Comparison of ENCODE assay signal across 16 cellular contexts in the genomic region with DNA sequence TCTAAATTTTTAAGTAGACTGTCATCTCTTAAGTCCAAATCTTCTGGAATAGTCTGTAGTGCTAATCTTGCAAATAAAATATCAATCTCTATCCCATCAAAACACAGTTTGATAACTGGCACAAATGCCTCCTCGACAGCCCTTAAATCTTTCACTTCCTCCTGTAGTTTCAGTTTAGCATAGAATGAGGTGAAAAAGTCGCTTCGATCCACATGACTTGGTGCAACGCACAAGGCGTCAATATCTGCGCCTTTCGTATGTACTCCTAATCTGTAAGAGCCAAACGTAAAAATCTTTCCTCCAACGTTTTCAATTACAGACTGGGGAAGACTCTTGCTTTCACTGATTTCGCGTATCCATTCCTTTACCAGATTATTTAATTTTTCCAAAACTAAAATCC. TPM values are rescaled to one million over a fixed set of nuclear protein-coding genes. Genes with fewer than 3 reads are reported as not detected.
A peak's percentile ranks its signal among the peaks of the same experiment; 100 is the strongest.
DNase-seq lines count a peak whose midpoint lies in the region; ATAC-seq and TF ChIP-seq lines count a peak whose summit lies in the region.
"Had no signal": no experiment of that assay in that cellular context is flagged by ENCODE, and none has a peak within 500 bp of the region (broad histone marks: within the 10 kb centered on the region; RNA-seq: fewer than 3 reads in every experiment).

No MANE protein-coding gene starts in this region.

- H3K36me3 ChIP-seq in lower lobe of right lung: no peaks in the 10 kb centered on the region
- H3K36me3 ChIP-seq in testis (ENCODE audit: low read depth, missing control alignments): no peaks in the 10 kb centered on the region
- no peaks in the 10 kb centered on the region for H3K36me3 ChIP-seq in body of pancreas (replicated peaks in 1 of 2; ENCODE audit: insufficient read depth in 1 of 2, low read depth in 2 of 2)
- H3K36me3 ChIP-seq: right lobe of liver had no signal

- peak overlapping the region; percentile 7 for H3K4me3 Mint-ChIP-seq in activated naive CD4-positive, alpha-beta T cell treated with anti-CD3 and anti-CD28 coated beads for 36 hours
- H3K4me3 Mint-ChIP-seq in activated naive CD8-positive, alpha-beta T cell treated with anti-CD3 and anti-CD28 coated beads, Interleukin-2, amount 50 U/mL, for 24 hours: peak overlapping the region; percentile 24
- no peak overlapping the region for H3K4me3 Mint-ChIP-seq in endothelial cell (ENCODE audit: unreplicated experiment)

- no peaks in the 10 kb centered on the region for H3K36me3 Mint-ChIP-seq in activated naive CD4-positive, alpha-beta T cell treated with anti-CD3 and anti-CD28 coated beads for 36 hours (ENCODE audit: low read depth)
- H3K36me3 Mint-ChIP-seq in activated naive CD8-positive, alpha-beta T cell treated with anti-CD3 and anti-CD28 coated beads, Interleukin-2, amount 50 U/mL, for 24 hours (ENCODE audit: low read depth): peaks cover 4% of the 10 kb centered on the region
- H3K36me3 Mint-ChIP-seq in endothelial cell (ENCODE audit: low read depth, unreplicated experiment): no peaks in the 10 kb centered on the region

- H3K27ac Mint-ChIP-seq in activated naive CD4-positive, alpha-beta T cell treated with anti-CD3 and anti-CD28 coated beads for 36 hours: no peak overlapping the region
- no peak overlapping the region for H3K27ac Mint-ChIP-seq in activated naive CD8-positive, alpha-beta T cell treated with anti-CD3 and anti-CD28 coated beads, Interleukin-2, amount 50 U/mL, for 24 hours
- no peak overlapping the region for H3K27ac Mint-ChIP-seq in endothelial cell (ENCODE audit: unreplicated experiment)

- H3K4me3 ChIP-seq in lower lobe of right lung: peak overlapping the region; percentile 40
- peak overlapping the region; percentile 52 to 63 for H3K4me3 ChIP-seq in testis
- H3K4me3 ChIP-seq in body of pancreas: no peak overlapping the region

- WGBS in testis, 2 donors: 57 to 73% methylated on average over 11 of the region's 11 CpGs
- 85 to 87% methylated on average over 11 of the region's 11 CpGs for WGBS in body of pancreas, 2 donors

- CTCF ChIA-PET in activated naive CD4-positive, alpha-beta T cell treated with anti-CD3 and anti-CD28 coated beads for 36 hours (lab: Charles Lee): no interaction called here

- TF ChIP-seq CTCF in lower lobe of right lung (IDR thresholded peaks at IDR 0.05): no peak
- no peak for TF ChIP-seq CTCF in testis (IDR thresholded peaks at IDR 0.05)
- TF ChIP-seq CTCF in endothelial cell (IDR thresholded peaks at IDR 0.05; ENCODE audit: unreplicated experiment): no peak
- no peak for TF ChIP-seq CTCF in body of pancreas (IDR thresholded peaks at IDR 0.05)

- peaks cover 2% of the 10 kb centered on the region for H3K4me1 Mint-ChIP-seq in activated naive CD4-positive, alpha-beta T cell treated with anti-CD3 and anti-CD28 coated beads for 36 hours (ENCODE audit: low read depth)
- peaks cover 3% of the 10 kb centered on the region for H3K4me1 Mint-ChIP-seq in activated naive CD8-positive, alpha-beta T cell treated with anti-CD3 and anti-CD28 coated beads, Interleukin-2, amount 50 U/mL, for 24 hours
- no peaks in the 10 kb centered on the region for H3K4me1 Mint-ChIP-seq in endothelial cell (ENCODE audit: unreplicated experiment)

- H3K4me1 ChIP-seq in lower lobe of right lung: no peaks in the 10 kb centered on the region
- H3K4me1 ChIP-seq in testis: no peaks in the 10 kb centered on the region
- H3K4me1 ChIP-seq in body of pancreas: peaks cover 7% of the 10 kb centered on the region
- H3K4me1 ChIP-seq: right lobe of liver had no signal

- peaks cover 2% of the 10 kb centered on the region for H3K9me3 Mint-ChIP-seq in activated naive CD4-positive, alpha-beta T cell treated with anti-CD3 and anti-CD28 coated beads for 36 hours
- peaks cover 9% of the 10 kb centered on the region for H3K9me3 Mint-ChIP-seq in activated naive CD8-positive, alpha-beta T cell treated with anti-CD3 and anti-CD28 coated beads, Interleukin-2, amount 50 U/mL, for 24 hours
- peaks cover 5% of the 10 kb centered on the region for H3K9me3 Mint-ChIP-seq in endothelial cell (ENCODE audit: unreplicated experiment)

- H3K27ac ChIP-seq in lower lobe of right lung: no peak overlapping the region
- peak overlapping the region; percentile 74 to 75 for H3K27ac ChIP-seq in testis
- no peak overlapping the region for H3K27ac ChIP-seq in body of pancreas
- H3K27ac ChIP-seq: right lobe of liver had no signal

- H3K9me3 ChIP-seq in lower lobe of right lung (no peaks in the 10 kb centered on the region), testis (no peaks in the 10 kb centered on the region), body of pancreas (no peaks in the 10 kb centered on the region)
- H3K9me3 ChIP-seq: right lobe of liver had no signal

- H3K27me3 ChIP-seq in lower lobe of right lung (ENCODE audit: low read depth): no peaks in the 10 kb centered on the region
- H3K27me3 ChIP-seq in testis: no peaks in the 10 kb centered on the region
- peaks cover 0 to 8% of the 10 kb centered on the region in 2 donors for H3K27me3 ChIP-seq in body of pancreas
- H3K27me3 ChIP-seq: right lobe of liver had no signal

- ATAC-seq in activated naive CD8-positive, alpha-beta T cell treated with anti-CD3 and anti-CD28 coated beads, Interleukin-2, amount 50 U/mL, for 24 hours: no peak
- ATAC-seq in lower lobe of right lung (no peak), body of pancreas (no peak)
- ATAC-seq: right lobe of liver had no signal

- intact Hi-C loops in activated naive CD4-positive, alpha-beta T cell treated with anti-CD3 and anti-CD28 coated beads for 36 hours (cut with micrococcal nuclease): no loop called here
- intact Hi-C loops in lower lobe of right lung (cut with DNase I): no loop called here
- intact Hi-C loops in testis (cut with DNase I; ENCODE audit: low total_unique reads): no loop called here
- intact Hi-C loops in body of pancreas (cut with DNase I): no loop called here

- peaks cover 49% of the 10 kb centered on the region for H3K27me3 Mint-ChIP-seq in activated naive CD4-positive, alpha-beta T cell treated with anti-CD3 and anti-CD28 coated beads for 36 hours (ENCODE audit: low read depth)
- peaks cover 33% of the 10 kb centered on the region for H3K27me3 Mint-ChIP-seq in activated naive CD8-positive, alpha-beta T cell treated with anti-CD3 and anti-CD28 coated beads, Interleukin-2, amount 50 U/mL, for 24 hours
- peaks cover 2% of the 10 kb centered on the region for H3K27me3 Mint-ChIP-seq in endothelial cell (ENCODE audit: unreplicated experiment)

- no peak for TF ChIP-seq POLR2A in testis (IDR thresholded peaks at IDR 0.05)
- TF ChIP-seq POLR2A in body of pancreas (IDR thresholded peaks at IDR 0.05): no peak

- no peak for DNase-seq in activated naive CD4-positive, alpha-beta T cell treated with anti-CD3 and anti-CD28 coated beads for 36 hours
- DNase-seq in activated naive CD4-positive, alpha-beta T cell treated with anti-CD3 and anti-CD28 coated beads, Interleukin-2, amount 50 U/mL, for 16 hours: no peak
- no peak for DNase-seq in activated naive CD8-positive, alpha-beta T cell treated with anti-CD3 and anti-CD28 coated beads, Interleukin-2, amount 50 U/mL, for 24 hours
- DNase-seq in lower lobe of right lung (no peak), testis (no peak), endothelial cell (ENCODE audit: low spot score) (no peak), body of pancreas (no peak)
- no peak for DNase-seq in activated CD8-positive, alpha-beta memory T cell treated with anti-CD3 and anti-CD28 coated beads for 24 hours
- DNase-seq: anterior cingulate cortex, DMS153, NCI-H1048, NCI-H526 treated with DMSO at 0.1 percent for 48 hours, right lobe of liver, Right ventricle myocardium superior had no signal

RNA-seq across cellular contexts. Expression of a gene that starts 0.6 kb away (rescaled TPM):
- not detected for total RNA-seq in activated naive CD4-positive, alpha-beta T cell treated with anti-CD3 and anti-CD28 coated beads for 36 hours
- 0.24 TPM for total RNA-seq in lower lobe of right lung
- 10 to 100 TPM; 19.1 to 29.1 TPM for total RNA-seq in testis
- 65.2 TPM for polyA plus RNA-seq in testis (ENCODE audit: insufficient read depth, low read depth, low replicate concordance)
- 0.10 TPM for total RNA-seq in endothelial cell (ENCODE audit: unreplicated experiment)
- total RNA-seq in body of pancreas: under 1 TPM in 1 of 2 donors, not detected in 1; under 0.01 TPM
- total RNA-seq: activated CD8-positive, alpha-beta memory T cell treated with anti-CD3 and anti-CD28 coated beads for 36 hours; right lobe of liver had no signal
- polyA plus RNA-seq: AG04450 had no signal

RNA-seq across cellular contexts. Expression of a gene that starts 22.3 kb away (rescaled TPM):
- under 1 TPM; 0.42 to 0.55 TPM for total RNA-seq in activated naive CD4-positive, alpha-beta T cell treated with anti-CD3 and anti-CD28 coated beads for 36 hours
- total RNA-seq in lower lobe of right lung (9.7 TPM), testis (10 to 100 TPM; 24.3 to 25.6 TPM), endothelial cell (ENCODE audit: unreplicated experiment) (2.4 TPM), body of pancreas (10 to 100 TPM in 1 of 2 donors, 1 to 10 TPM in 1; 2.1 to 29.0 TPM)
- 29.7 TPM for polyA plus RNA-seq in testis (ENCODE audit: insufficient read depth, low read depth, low replicate concordance)

Comparison
In these comparisons a context has a peak if more than half of its experiments do, and no peak if none do; other contexts are left out.
1. H3K27ac ChIP-seq: peak in testis (2 of 2); none in lower lobe of right lung (single experiment) and body of pancreas (0 of 4).
2. H3K4me3 ChIP-seq: peak in lower lobe of right lung (single experiment) and testis (2 of 2); none in body of pancreas (0 of 2).
3. RNA of a gene that starts 0.6 kb away (total RNA-seq): 19.1 to 29.1 TPM in testis; 0.24 TPM in lower lobe of right lung (single experiment), 0.10 TPM in endothelial cell (single experiment), not detected in activated naive CD4-positive, alpha-beta T cell treated with anti-CD3 and anti-CD28 coated beads for 36 hours and under 0.01 TPM in body of pancreas; every median in the first group is over 10 times any median in the second.